ENCODE assay signal across 8 cellular contexts in the genomic region with DNA sequence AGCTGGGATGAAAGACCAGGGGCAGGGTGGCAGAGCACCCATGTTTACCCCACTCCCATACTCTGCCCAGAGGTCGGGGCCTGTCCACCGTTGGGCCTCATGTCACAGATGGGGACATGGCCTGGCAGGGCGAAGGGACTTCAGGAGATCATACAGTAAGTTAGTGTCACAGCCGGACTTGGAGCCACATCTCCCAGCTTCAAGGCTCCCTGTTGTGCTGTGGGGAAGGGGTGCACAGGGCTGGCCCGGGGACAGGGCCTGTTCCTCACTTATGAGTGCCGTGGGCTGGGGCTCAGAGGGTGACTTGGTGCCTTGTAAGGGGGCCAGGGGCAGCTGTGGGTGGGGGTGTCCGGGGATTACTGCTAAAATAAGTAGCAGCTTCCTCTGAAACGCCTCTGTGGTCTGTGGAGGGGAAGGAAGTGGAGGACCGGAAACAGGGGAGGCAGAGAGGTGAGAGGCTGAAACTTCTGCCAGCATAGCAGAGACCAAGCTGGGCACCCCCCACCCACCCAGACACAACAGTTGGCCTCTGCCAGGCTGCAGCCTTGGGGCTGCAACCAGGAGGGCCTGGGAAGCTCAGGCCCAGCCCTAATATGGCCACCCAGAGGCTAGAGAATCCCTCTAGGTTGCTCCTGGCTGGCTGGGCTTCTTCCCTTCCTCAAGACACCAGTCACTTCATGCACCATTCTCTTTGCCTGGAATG. TPM values are rescaled to one million over a fixed set of nuclear protein-coding genes. Genes with fewer than 3 reads are reported as not detected.
A peak's percentile ranks its signal among the peaks of the same experiment; 100 is the strongest.
DNase-seq lines count a peak whose midpoint lies in the region; ATAC-seq and TF ChIP-seq lines count a peak whose summit lies in the region.

No MANE protein-coding gene starts in this region.

- peak; percentile 37 for ATAC-seq in CD4-positive, alpha-beta T cell (ENCODE audit: poor library complexity)
- ATAC-seq in HG03108 (IDR thresholded peaks at IDR 0.05; ENCODE audit: unreplicated experiment), result peak; percentile 29
- ATAC-seq in Right ventricle myocardium superior (ENCODE audit: poor library complexity), result peak; percentile 44

- H3K4me2 ChIP-seq in mesendoderm (ENCODE audit: low read length), result no peak overlapping the region

- H3K27ac Mint-ChIP-seq in CD4-positive, alpha-beta T cell, result peak overlapping the region; percentile 13

- H3K4me3 Mint-ChIP-seq in CD4-positive, alpha-beta T cell, result peak overlapping the region; percentile 78

- H2BK15ac ChIP-seq in mesendoderm (replicated peaks; ENCODE audit: low read depth), result no peak overlapping the region

- H3K18ac ChIP-seq in mesendoderm (ENCODE audit: low read length), result no peak overlapping the region

- intact Hi-C loops in CD4-positive, alpha-beta T cell (cut with DNase I, micrococcal nuclease), result no loop called here
- intact Hi-C loops in Right ventricle myocardium superior (cut with DNase I) (no loop called here), testis (cut with DNase I; ENCODE audit: low total_unique reads) (no loop called here)

- no peaks in the 10 kb centered on the region for H3K79me1 ChIP-seq in mesendoderm (ENCODE audit: low read length)

- H2BK5ac ChIP-seq in mesendoderm (ENCODE audit: low read length), result no peak overlapping the region

- no peaks in the 10 kb centered on the region for H3K79me2 ChIP-seq in mesendoderm (ENCODE audit: control insufficient read depth, insufficient read depth, low read length)

- DNase-seq in CD4-positive, alpha-beta T cell, result peak in 5 of 10 experiments; percentile 9 to 39 (median 22)
- DNase-seq in activated CD4-positive, alpha-beta T cell treated with anti-CD3 and anti-CD28 coated beads for 4 hours, result peak; percentile 20 to 56
- peak; percentile 67 for DNase-seq in Right ventricle myocardium superior
- peak; percentile 11 for DNase-seq in stimulated activated CD8-positive, alpha-beta memory T cell treated with anti-CD3 and anti-CD28 coated beads, Interleukin-15, amount 100 ng/mL, for 1 hour (ENCODE audit: low read depth)
- DNase-seq in GM03348 (ENCODE audit: low spot score), result no peak
- DNase-seq in mesendoderm, result no peak
- no peak for DNase-seq in testis

- H2AK5ac ChIP-seq in mesendoderm (ENCODE audit: low read length), result no peak overlapping the region

- no peaks in the 10 kb centered on the region for H3K27me3 ChIP-seq in CD4-positive, alpha-beta T cell (ENCODE audit: control insufficient read depth, insufficient read depth, low read length)
- no peaks in the 10 kb centered on the region for H3K27me3 ChIP-seq in mesendoderm (ENCODE audit: insufficient read depth, low read length, poor library complexity)
- no peaks in the 10 kb centered on the region for H3K27me3 ChIP-seq in testis

- H3K4me1 ChIP-seq in mesendoderm (ENCODE audit: control insufficient read depth, low read depth, low read length) (no peaks in the 10 kb centered on the region), testis (peaks cover 12% of the 10 kb centered on the region)

- H3K4ac ChIP-seq in mesendoderm (ENCODE audit: low read depth, low read length), result no peak overlapping the region

- H3K36me3 Mint-ChIP-seq in CD4-positive, alpha-beta T cell (ENCODE audit: low read depth), result no peaks in the 10 kb centered on the region

- H3K4me3 ChIP-seq in mesendoderm (ENCODE audit: low read length), result no peak overlapping the region
- no peak overlapping the region for H3K4me3 ChIP-seq in testis

- H3K27me3 Mint-ChIP-seq in CD4-positive, alpha-beta T cell, result no peaks in the 10 kb centered on the region

- TF ChIP-seq POLR2A in testis (IDR thresholded peaks at IDR 0.05), result no peak

- POLR2A ChIA-PET in CD4-positive, alpha-beta T cell (lab: Charles Lee), result interaction anchor here (1.2 kb wide), 1 partner anchor 41 kb away, joined by 3 read pairs; the partner anchor contains the start of gene NEK6

- H3K9me3 Mint-ChIP-seq in CD4-positive, alpha-beta T cell, result no peaks in the 10 kb centered on the region

- H3K9me3 ChIP-seq in CD4-positive, alpha-beta T cell (ENCODE audit: control insufficient read depth, low read length), result no peaks in the 10 kb centered on the region
- H3K9me3 ChIP-seq in testis, result no peaks in the 10 kb centered on the region

- TF ChIP-seq CTCF in CD4-positive, alpha-beta T cell (IDR thresholded peaks at IDR 0.05), result no peak
- no peak for TF ChIP-seq CTCF in testis (IDR thresholded peaks at IDR 0.05)

- CTCF ChIA-PET in CD4-positive, alpha-beta T cell (lab: Charles Lee), result no interaction called here

- H3K36me3 ChIP-seq in mesendoderm (ENCODE audit: control insufficient read depth, insufficient read depth, low read length) (no peaks in the 10 kb centered on the region), testis (ENCODE audit: low read depth, missing control alignments) (no peaks in the 10 kb centered on the region)

- no CpG with 5 or more reads among the region's 9 CpGs for WGBS in mesendoderm (ENCODE audit: extremely low coverage, insufficient coverage, low lambda C conversion rate)
- 80% methylated on average over 7 to 9 of the region's 9 CpGs for WGBS in testis, 2 donors

- H2BK120ac ChIP-seq in mesendoderm (ENCODE audit: low read depth, low read length), result no peak overlapping the region

- H3K9ac ChIP-seq in mesendoderm (ENCODE audit: low read length), result no peak overlapping the region

- H4K5ac ChIP-seq in mesendoderm (ENCODE audit: low read length), result no peak overlapping the region

- peaks cover 36% of the 10 kb centered on the region for H3K4me1 Mint-ChIP-seq in CD4-positive, alpha-beta T cell (ENCODE audit: low read depth)

- no peak overlapping the region for H3K27ac ChIP-seq in CD4-positive, alpha-beta T cell (ENCODE audit: low read depth, low read length)
- H3K27ac ChIP-seq in mesendoderm (ENCODE audit: low read depth, low read length) (no peak overlapping the region), testis (no peak overlapping the region)

- no peak overlapping the region for H3K23ac ChIP-seq in mesendoderm (ENCODE audit: low read length)

- no peak overlapping the region for H3K56ac ChIP-seq in mesendoderm (ENCODE audit: low read length)

- no peak overlapping the region for H4K8ac ChIP-seq in mesendoderm (ENCODE audit: low read depth, low read length)

RNA-seq across cellular contexts. Expression of gene NEK6, which starts 41.1 kb away (rescaled TPM):
- 1 to 10 TPM in 1 of 2 experiments, under 1 TPM in 1; 0.89 to 1.7 TPM for total RNA-seq in CD4-positive, alpha-beta T cell
- total RNA-seq in Right ventricle myocardium superior (10.3 TPM), testis (10 to 100 TPM; 11.5 to 21.4 TPM)
- 12.8 TPM for polyA plus RNA-seq in mesendoderm (2013, experiment 1 of 2)
- 13.7 TPM for polyA plus RNA-seq in mesendoderm (2013, experiment 2 of 2)
- 21.5 TPM for polyA plus RNA-seq in testis (ENCODE audit: insufficient read depth, low read depth, low replicate concordance)

Comparison
In these comparisons a context has a peak if more than half of its experiments do, and no peak if none do; other contexts are left out.
1. DNase-seq: peak in activated CD4-positive, alpha-beta T cell treated with anti-CD3 and anti-CD28 coated beads for 4 hours (2 of 2), Right ventricle myocardium superior (single experiment) and stimulated activated CD8-positive, alpha-beta memory T cell treated with anti-CD3 and anti-CD28 coated beads, Interleukin-15, amount 100 ng/mL, for 1 hour (single experiment); none in GM03348 (single experiment), mesendoderm (single experiment) and testis (single experiment).
2. Peak in every context shown above with its lines, with median percentiles within 50 percentile points of each other: ATAC-seq.